Comparison of ENCODE assay signal across 9 cellular contexts in the genomic region with DNA sequence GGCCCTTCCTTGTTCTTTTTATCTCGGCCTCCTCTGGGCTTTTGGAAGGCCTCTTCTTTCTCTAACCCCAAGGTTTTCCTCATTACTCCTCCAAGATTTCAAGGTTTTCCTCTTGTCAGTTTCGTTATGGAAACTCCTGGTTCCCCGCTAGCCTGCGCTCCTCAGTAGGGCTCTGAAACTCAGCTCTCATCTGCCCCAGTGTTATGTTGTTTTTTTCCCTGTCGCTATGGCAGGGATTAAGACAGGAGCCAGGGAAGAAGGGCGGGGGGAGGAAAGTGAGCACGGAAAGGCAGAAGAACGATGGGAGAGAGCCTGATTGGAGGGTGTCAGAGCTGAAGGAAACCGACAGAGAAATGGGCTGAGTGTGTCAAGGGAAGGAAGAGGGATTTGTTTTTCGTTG. TPM values are rescaled to one million over a fixed set of nuclear protein-coding genes. Genes with fewer than 3 reads are reported as not detected.
DNase-seq lines count a peak whose midpoint lies in the region; ATAC-seq and TF ChIP-seq lines count a peak whose summit lies in the region.
"Had no signal": no experiment of that assay in that cellular context is flagged by ENCODE, and none has a peak within 500 bp of the region (broad histone marks: within the 10 kb centered on the region; RNA-seq: fewer than 3 reads in every experiment).

No MANE protein-coding gene starts in this region.

- intact Hi-C loops in Right ventricle myocardium inferior (cut with DNase I): no loop called here
- intact Hi-C loops in cardiac septum (cut with DNase I): loop anchor here (5.0 kb wide), 1 partner anchor 89 kb away; no protein-coding TSS in a partner anchor

- no peak for TF ChIP-seq CTCF in fibroblast of the aortic adventitia (IDR thresholded peaks at IDR 0.05; ENCODE audit: insufficient read depth, low read length)
- TF ChIP-seq CTCF in nephron progenitor cell (IDR thresholded peaks at IDR 0.05): no peak

- H3K4me3 ChIP-seq in fibroblast of the aortic adventitia (ENCODE audit: low read depth, low read length): no peak overlapping the region

- peaks cover 32% of the 10 kb centered on the region for H3K4me1 Mint-ChIP-seq in nephron progenitor cell

- ATAC-seq in Right ventricle myocardium inferior (peak; percentile 82), GM19351 (IDR thresholded peaks at IDR 0.05; ENCODE audit: unreplicated experiment) (no peak), GM21786 (IDR thresholded peaks at IDR 0.05; ENCODE audit: unreplicated experiment) (no peak)

- peaks cover 13% of the 10 kb centered on the region for H3K27me3 Mint-ChIP-seq in nephron progenitor cell (ENCODE audit: low read depth, poor library complexity)

- H3K36me3 Mint-ChIP-seq in nephron progenitor cell (ENCODE audit: low read depth): no peaks in the 10 kb centered on the region
- H3K36me3 Mint-ChIP-seq: activated naive CD8-positive, alpha-beta T cell had no signal

- H3K9me3 Mint-ChIP-seq in nephron progenitor cell: peaks cover 20% of the 10 kb centered on the region

- DNase-seq in Right ventricle myocardium inferior (ENCODE audit: missing footprints): peak; percentile 75
- no peak for DNase-seq in cardiac septum (ENCODE audit: low spot score)
- peak; percentile 56 for DNase-seq in fibroblast of the aortic adventitia (ENCODE audit: low read depth)
- no peak for DNase-seq in nephron progenitor cell
- no peak for DNase-seq in NCI-H1930 (lab: John Stamatoyannopoulos, UW)
- no peak for DNase-seq in NCI-H1436 (lab: John Stamatoyannopoulos, UW)

- H3K4me3 Mint-ChIP-seq in nephron progenitor cell: no peak overlapping the region
- H3K4me3 Mint-ChIP-seq: activated naive CD8-positive, alpha-beta T cell had no signal

- H3K27ac Mint-ChIP-seq in nephron progenitor cell: peak overlapping the region; percentile 64
- H3K27ac Mint-ChIP-seq: activated naive CD8-positive, alpha-beta T cell had no signal

RNA-seq across cellular contexts. Expression of a gene that starts 26.5 kb away (rescaled TPM):
- total RNA-seq in Right ventricle myocardium inferior (27.2 TPM), cardiac septum (13.4 TPM), fibroblast of the aortic adventitia (ENCODE audit: low replicate concordance) (67.9 and 80.1 TPM in 2 replicates)

Comparison
In these comparisons a context has a peak if more than half of its experiments do, and no peak if none do; other contexts are left out.
1. DNase-seq: peak in Right ventricle myocardium inferior (single experiment) and fibroblast of the aortic adventitia (single experiment); none in cardiac septum (single experiment), nephron progenitor cell (single experiment), NCI-H1930 (0 of 2) and NCI-H1436 (single experiment).